18 cellular contexts compared by ENCODE assay signal in genomic region chr12:108255203-108255602, GRCh38.
DNase-seq lines count a peak whose midpoint lies in the region; ATAC-seq and TF ChIP-seq lines count a peak whose summit lies in the region.
"Had no signal": no experiment of that assay in that cellular context is flagged by ENCODE, and none has a peak within 500 bp of the region (broad histone marks: within the 10 kb centered on the region; RNA-seq: fewer than 3 reads in every experiment).

No MANE protein-coding gene starts in this region.

- DNase-seq in NCI-H2227 (lab: John Stamatoyannopoulos, UW; ENCODE audit: unreplicated experiment), result peak; percentile 35
- DNase-seq in NCI-H2227 treated with DMSO at 0.1 percent for 48 hours (lab: John Stamatoyannopoulos, UW), result no peak
- DNase-seq in hepatocyte (ENCODE audit: low spot score), result no peak
- DNase-seq in stimulated activated effector memory CD8-positive, alpha-beta T cell treated with anti-CD3 and anti-CD28 coated beads, Interleukin-12 subunit alpha, Interleukin-12 subunit beta, amount 100 ng/mL, for 72 hours (ENCODE audit: low spot score in 2 of 2), result no peak
- DNase-seq in GM23248, result no peak
- DNase-seq: Caco-2; CD4-positive, CD25-positive, alpha-beta regulatory T cell; CD8-positive, alpha-beta T cell; DMS153; DND-41; GOT3; HCEC 1CT had no signal

- H4K20me1 ChIP-seq in hepatocyte (ENCODE audit: insufficient read depth, poor library complexity, severe bottlenecking), result no peaks in the 10 kb centered on the region
- H4K20me1 ChIP-seq in GM23248 (ENCODE audit: insufficient read depth), result no peaks in the 10 kb centered on the region
- H4K20me1 ChIP-seq: BLaER1 had no signal

- no peaks in the 10 kb centered on the region for H3K36me3 Mint-ChIP-seq in brain
- no peaks in the 10 kb centered on the region for H3K36me3 Mint-ChIP-seq in stimulated activated effector memory CD8-positive, alpha-beta T cell treated with anti-CD3 and anti-CD28 coated beads, Interleukin-12 subunit alpha, Interleukin-12 subunit beta, amount 100 ng/mL, for 72 hours
- H3K36me3 Mint-ChIP-seq: CD4-positive, CD25-positive, alpha-beta regulatory T cell; CD8-positive, alpha-beta T cell had no signal

- H3F3A ChIP-seq in GM23248 (ENCODE audit: insufficient read depth), result no peaks in the 10 kb centered on the region

- H3K4me3 ChIP-seq in hepatocyte (no peak overlapping the region), GM23248 (no peak overlapping the region)
- H3K4me3 ChIP-seq: BLaER1 had no signal

- no peaks in the 10 kb centered on the region for H3K4me1 ChIP-seq in hepatocyte (ENCODE audit: insufficient read depth)
- no peaks in the 10 kb centered on the region for H3K4me1 ChIP-seq in GM23248 (ENCODE audit: insufficient read depth)
- H3K4me1 ChIP-seq: Caco-2 had no signal

- H3K4me2 ChIP-seq in hepatocyte (peak overlapping the region; percentile 55), GM23248 (ENCODE audit: unreplicated experiment) (no peak overlapping the region)

- peaks cover 12% of the 10 kb centered on the region for H3K27me3 ChIP-seq in hepatocyte
- peaks cover 7% of the 10 kb centered on the region; the same call in 1 of the 2 replicates for H3K27me3 ChIP-seq in GM23248 (replicated peaks; ENCODE audit: insufficient read depth)
- H3K27me3 ChIP-seq: BLaER1 had no signal

- in situ Hi-C loops in GM23248 (cut with MboI), result no loop called here

- H3K4me1 Mint-ChIP-seq in brain, result peaks cover 72% of the 10 kb centered on the region
- peaks cover 6% of the 10 kb centered on the region for H3K4me1 Mint-ChIP-seq in stimulated activated effector memory CD8-positive, alpha-beta T cell treated with anti-CD3 and anti-CD28 coated beads, Interleukin-12 subunit alpha, Interleukin-12 subunit beta, amount 100 ng/mL, for 72 hours
- H3K4me1 Mint-ChIP-seq: B cell had no signal

- H3K9me3 ChIP-seq in hepatocyte (ENCODE audit: low read depth) (no peaks in the 10 kb centered on the region), GM23248 (ENCODE audit: low read depth) (no peaks in the 10 kb centered on the region)
- H3K9me3 ChIP-seq: BLaER1 had no signal

- ATAC-seq in stimulated activated effector memory CD8-positive, alpha-beta T cell treated with anti-CD3 and anti-CD28 coated beads, Interleukin-12 subunit alpha, Interleukin-12 subunit beta, amount 100 ng/mL, for 72 hours, result no peak
- no peak for ATAC-seq in GM21447 (IDR thresholded peaks at IDR 0.05; ENCODE audit: unreplicated experiment)
- ATAC-seq: CD8-positive, alpha-beta T cell had no signal

- no peaks in the 10 kb centered on the region for H3K36me3 ChIP-seq in hepatocyte (replicated peaks; ENCODE audit: insufficient read depth, low read depth)
- H3K36me3 ChIP-seq in GM23248 (ENCODE audit: low read depth), result no peaks in the 10 kb centered on the region
- H3K36me3 ChIP-seq: BLaER1 had no signal

- H3K9me2 ChIP-seq in hepatocyte (replicated peaks; ENCODE audit: insufficient read depth) (no peaks in the 10 kb centered on the region), GM23248 (ENCODE audit: insufficient read depth) (no peaks in the 10 kb centered on the region)

- 78% methylated on average over 3 of the region's 3 CpGs for WGBS in hepatocyte (ENCODE audit: low lambda C conversion rate, missing lambda C conversion rate)
- WGBS in GM23248 (ENCODE audit: low coverage in 1 of 2, low lambda C conversion rate in 2 of 2, missing lambda C conversion rate in 2 of 2), 2 experiments, result 42 to 45% methylated on average over 3 of the region's 3 CpGs

- H3K4me3 Mint-ChIP-seq in brain, result no peak overlapping the region
- H3K4me3 Mint-ChIP-seq in stimulated activated effector memory CD8-positive, alpha-beta T cell treated with anti-CD3 and anti-CD28 coated beads, Interleukin-12 subunit alpha, Interleukin-12 subunit beta, amount 100 ng/mL, for 72 hours, result no peak overlapping the region
- H3K4me3 Mint-ChIP-seq: B cell; CD4-positive, CD25-positive, alpha-beta regulatory T cell; CD8-positive, alpha-beta T cell had no signal

- H3K27ac ChIP-seq in hepatocyte (peak overlapping the region; percentile 42), GM23248 (no peak overlapping the region)
- H3K27ac ChIP-seq: 22Rv1, BLaER1, C4-2B had no signal

- peaks cover 10 to 16% (median 13%) of the 10 kb centered on the region in 5 experiments for H3K9me3 Mint-ChIP-seq in brain
- H3K9me3 Mint-ChIP-seq in stimulated activated effector memory CD8-positive, alpha-beta T cell treated with anti-CD3 and anti-CD28 coated beads, Interleukin-12 subunit alpha, Interleukin-12 subunit beta, amount 100 ng/mL, for 72 hours, result no peaks in the 10 kb centered on the region

- H2AFZ ChIP-seq in hepatocyte (no peak overlapping the region), GM23248 (no peak overlapping the region)

- TF ChIP-seq CTCF in brain (conservative IDR thresholded peaks at IDR 0.05) (no peak), hepatocyte (IDR thresholded peaks at IDR 0.05; ENCODE audit: poor library complexity) (no peak)

- peaks cover 12% of the 10 kb centered on the region for H3K27me3 Mint-ChIP-seq in brain

- H3K79me2 ChIP-seq in hepatocyte (no peaks in the 10 kb centered on the region), GM23248 (ENCODE audit: insufficient read depth) (no peaks in the 10 kb centered on the region)

- peak overlapping the region; percentile 4 to 98 (median 91) for H3K27ac Mint-ChIP-seq in brain
- no peak overlapping the region for H3K27ac Mint-ChIP-seq in stimulated activated effector memory CD8-positive, alpha-beta T cell treated with anti-CD3 and anti-CD28 coated beads, Interleukin-12 subunit alpha, Interleukin-12 subunit beta, amount 100 ng/mL, for 72 hours
- H3K27ac Mint-ChIP-seq: B cell; CD8-positive, alpha-beta T cell had no signal

- no peak overlapping the region for H3K9ac ChIP-seq in GM23248
- H3K9ac ChIP-seq: BLaER1 had no signal
